In the genomic region with DNA sequence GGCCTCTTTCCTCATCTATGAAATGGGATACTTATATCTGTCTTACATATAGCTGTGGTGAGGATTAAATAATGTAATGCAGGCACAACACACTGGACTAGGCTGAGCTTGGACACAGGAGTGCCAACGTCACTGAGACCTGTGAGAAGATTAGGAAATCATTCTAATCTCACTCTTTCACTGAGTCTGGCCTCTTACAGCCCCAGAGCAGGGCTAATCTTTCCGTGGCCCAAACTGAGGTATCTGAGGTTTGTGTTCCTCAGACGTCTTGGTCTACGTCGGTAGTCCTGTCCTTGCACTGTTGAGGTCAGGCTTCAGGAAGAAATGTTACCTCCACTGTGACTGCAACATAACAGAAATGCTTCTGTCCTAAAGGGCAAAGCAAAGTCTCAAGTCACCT, we compare ENCODE assay signal across 12 cellular contexts. TPM values are rescaled to one million over a fixed set of nuclear protein-coding genes. Genes with fewer than 3 reads are reported as not detected.
DNase-seq lines count a peak whose midpoint lies in the region; ATAC-seq and TF ChIP-seq lines count a peak whose summit lies in the region.
"Had no signal": no experiment of that assay in that cellular context is flagged by ENCODE, and none has a peak within 500 bp of the region (broad histone marks: within the 10 kb centered on the region; RNA-seq: fewer than 3 reads in every experiment).

No MANE protein-coding gene starts in this region.

- no peaks in the 10 kb centered on the region for H3K36me3 ChIP-seq in Peyer's patch
- H3K36me3 ChIP-seq in mesodermal cell (ENCODE audit: control insufficient read depth, insufficient read depth, low read length), result peaks cover 69% of the 10 kb centered on the region
- peaks cover 19% of the 10 kb centered on the region for H3K36me3 ChIP-seq in thymus (ENCODE audit: control insufficient read depth, insufficient read depth)
- H3K36me3 ChIP-seq: ovary had no signal

- intact Hi-C loops in dorsolateral prefrontal cortex (cut with DNase I), result no loop called here

- H3K27ac ChIP-seq in Peyer's patch (peak overlapping the region in 3 of 4 donors; percentile 11 to 100 (median 41)), dorsolateral prefrontal cortex (peak overlapping the region in 54 of 59 donors; percentile 0 to 99 (median 96)), mesodermal cell (ENCODE audit: low read depth, low read length, severe bottlenecking) (peak overlapping the region; percentile 36), thymus (ENCODE audit: low read depth) (peak overlapping the region; percentile 11)
- H3K27ac ChIP-seq: HL-60, ovary had no signal

- TF ChIP-seq CTCF in Peyer's patch (IDR thresholded peaks at IDR 0.05) (no peak), dorsolateral prefrontal cortex (IDR thresholded peaks at IDR 0.05 in 54 of 56, conservative IDR thresholded peaks at IDR 0.05 in 2 of 56; ENCODE audit: low read depth in 1 of 56, partially characterized antibody in 56 of 56) (no peak)

- H3K4me3 ChIP-seq in Peyer's patch (no peak overlapping the region), dorsolateral prefrontal cortex (peak overlapping the region in 4 of 59 donors; percentile 3 to 44 (median 8)), mesodermal cell (ENCODE audit: extremely low read depth, insufficient read depth, low read length, poor library complexity, severe bottlenecking) (no peak overlapping the region), thymus (ENCODE audit: low read length) (no peak overlapping the region)
- H3K4me3 ChIP-seq: ovary had no signal

- no peak for ATAC-seq in HG02840 (IDR thresholded peaks at IDR 0.05; ENCODE audit: low FRiP score, unreplicated experiment)
- no peak for ATAC-seq in HG02973 (IDR thresholded peaks at IDR 0.05; ENCODE audit: unreplicated experiment)

- TF ChIP-seq POLR2A in Peyer's patch (IDR thresholded peaks at IDR 0.05), result no peak

- H3K27me3 ChIP-seq in Peyer's patch (no peaks in the 10 kb centered on the region), dorsolateral prefrontal cortex (no peaks in the 10 kb centered on the region), thymus (ENCODE audit: control insufficient read depth, insufficient read depth) (no peaks in the 10 kb centered on the region)
- H3K27me3 ChIP-seq: ovary had no signal

- 79 to 83% methylated on average over 1 to 2 of the region's 5 CpGs for WGBS in mesodermal cell (ENCODE audit: insufficient coverage in 2 of 2), 2 experiments
- 90% methylated on average over 5 of the region's 5 CpGs for WGBS in thymus

- H3K9me3 ChIP-seq in Peyer's patch (no peaks in the 10 kb centered on the region), mesodermal cell (ENCODE audit: control insufficient read depth, low read length) (no peaks in the 10 kb centered on the region), thymus (ENCODE audit: control insufficient read depth) (no peaks in the 10 kb centered on the region)
- H3K9me3 ChIP-seq: ovary had no signal

- H3K4me1 ChIP-seq in Peyer's patch (peaks cover 0 to 92% (median 5%) of the 10 kb centered on the region in 4 donors), mesodermal cell (ENCODE audit: control insufficient read depth, insufficient read depth, low read length, poor library complexity, severe bottlenecking) (peaks cover 77% of the 10 kb centered on the region), thymus (ENCODE audit: control insufficient read depth, insufficient read depth, low read length) (peaks cover 29% of the 10 kb centered on the region)

- no peak for DNase-seq in Peyer's patch
- no peak for DNase-seq in dorsolateral prefrontal cortex
- no peak for DNase-seq in SKM-1 treated with dmso at 0.1 percent for 144 hours (lab: John Stamatoyannopoulos, UW; ENCODE audit: unreplicated experiment)
- DNase-seq: activated CD4-positive, alpha-beta T cell treated with anti-CD3 and anti-CD28 coated beads, Interleukin-2, amount 50 U/mL, for 4 hours; NCI-H1048; NCI-H524 treated with DMSO at 0.1 percent for 48 hours; ovary had no signal

RNA-seq across cellular contexts. Expression of a gene that starts 22.6 kb away (rescaled TPM):
- total RNA-seq in Peyer's patch, result not detected
- under 1 TPM in 10 of 120 experiments, not detected in 110; 0.35 to 0.76 (median 0.60) TPM for total RNA-seq in dorsolateral prefrontal cortex
- not detected for polyA plus RNA-seq in mesodermal cell (2013, experiment 1 of 2)
- not detected for polyA plus RNA-seq in mesodermal cell (2013, experiment 2 of 2)
- polyA plus RNA-seq in thymus, result not detected
- total RNA-seq: ovary had no signal
- polyA plus RNA-seq: ovary had no signal

Comparison
In these comparisons a context has a peak if more than half of its experiments do, and no peak if none do; other contexts are left out.
1. H3K27ac ChIP-seq: peak in every context shown above with its lines; median percentile 96 in dorsolateral prefrontal cortex; 41 in Peyer's patch; 36 in mesodermal cell; 11 in thymus.